In the genomic region with DNA sequence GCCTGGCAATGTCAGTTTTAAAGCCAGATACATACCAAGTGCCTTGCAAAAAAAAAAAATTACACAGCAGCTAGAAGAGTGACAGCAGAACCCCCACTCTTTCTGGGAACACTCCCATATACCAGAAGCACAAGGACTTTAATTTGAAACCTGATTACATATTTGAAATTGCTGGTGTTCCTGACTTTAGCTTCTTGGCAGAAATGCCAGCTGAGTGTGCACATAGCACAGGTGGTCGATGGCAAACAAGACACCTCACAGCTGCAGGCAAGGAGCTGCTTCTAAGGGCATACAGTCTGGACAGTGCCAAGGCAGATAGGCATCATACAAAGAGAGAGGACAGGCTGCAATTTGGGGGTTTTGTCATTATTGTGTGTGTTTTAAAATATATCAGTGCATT, we compare ENCODE assay signal across 2 cellular contexts.
TF ChIP-seq lines count a peak whose summit lies in the region.

No MANE protein-coding gene starts in this region.

TF ChIP-seq in SK-N-SH treated with all-trans-retinoic acid at 6 μM for 48 hours, 23 proteins besides CTCF, POLR2A, EP300 and RAD21:
- TF ChIP-seq CSRNP3 (CRISPR knock-in tag; IDR thresholded peaks at IDR 0.05): no peak
- TF ChIP-seq PPARA (CRISPR knock-in tag; IDR thresholded peaks at IDR 0.05; ENCODE audit: borderline replicate concordance): no peak
- no peak for TF ChIP-seq BACH2 (CRISPR knock-in tag; IDR thresholded peaks at IDR 0.05; ENCODE audit: borderline replicate concordance)
- TF ChIP-seq ZFP3 (CRISPR knock-in tag; IDR thresholded peaks at IDR 0.05): no peak
- no peak for TF ChIP-seq RARB (CRISPR knock-in tag; IDR thresholded peaks at IDR 0.05)
- no peak for TF ChIP-seq TCF4 (CRISPR knock-in tag; IDR thresholded peaks at IDR 0.05; ENCODE audit: borderline replicate concordance)

TF ChIP-seq in SK-N-SH, 30 proteins besides CTCF, POLR2A, EP300 and RAD21 (continued from another document):
- TF ChIP-seq TAF1 (IDR thresholded peaks at IDR 0.05; ENCODE audit: borderline replicate concordance, low read depth, low read length) (no peak), GABPA (IDR thresholded peaks at IDR 0.05; ENCODE audit: low read depth) (no peak), SMC3 (IDR thresholded peaks at IDR 0.05; ENCODE audit: low read depth, low read length) (no peak), SIN3A (IDR thresholded peaks at IDR 0.05; ENCODE audit: borderline replicate concordance, low read depth, low read length) (no peak), NFIC (IDR thresholded peaks at IDR 0.05; ENCODE audit: borderline replicate concordance) (no peak)
- TF ChIP-seq, protein P1, sequence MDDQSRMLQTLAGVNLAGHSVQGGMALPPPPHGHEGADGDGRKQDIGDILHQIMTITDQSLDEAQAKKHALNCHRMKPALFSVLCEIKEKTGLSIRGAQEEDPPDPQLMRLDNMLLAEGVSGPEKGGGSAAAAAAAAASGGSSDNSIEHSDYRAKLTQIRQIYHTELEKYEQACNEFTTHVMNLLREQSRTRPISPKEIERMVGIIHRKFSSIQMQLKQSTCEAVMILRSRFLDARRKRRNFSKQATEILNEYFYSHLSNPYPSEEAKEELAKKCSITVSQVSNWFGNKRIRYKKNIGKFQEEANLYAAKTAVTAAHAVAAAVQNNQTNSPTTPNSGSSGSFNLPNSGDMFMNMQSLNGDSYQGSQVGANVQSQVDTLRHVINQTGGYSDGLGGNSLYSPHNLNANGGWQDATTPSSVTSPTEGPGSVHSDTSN (IDR thresholded peaks at IDR 0.05): no peak
